ENCODE assay signal across 8 cellular contexts in genomic region chr3:194395767-194396527, GRCh38. TPM values are rescaled to one million over a fixed set of nuclear protein-coding genes. Genes with fewer than 3 reads are reported as not detected.
DNase-seq lines count a peak whose midpoint lies in the region; TF ChIP-seq lines count a peak whose summit lies in the region.

No MANE protein-coding gene starts in this region.

- 34% methylated on average over 25 of the region's 25 CpGs for WGBS in urinary bladder

- H4K20me1 ChIP-seq in neural cell (ENCODE audit: insufficient read depth), result no peaks in the 10 kb centered on the region

- H3K27ac ChIP-seq in neural cell (ENCODE audit: low read length) (peak overlapping the region; percentile 18), urinary bladder (ENCODE audit: low read depth) (peak overlapping the region; percentile 85)

- DNase-seq in ELF-1 (ENCODE audit: low read depth, low spot score) (peak; percentile 71), UCSD-AML1 (lab: John Stamatoyannopoulos, UW; ENCODE audit: unreplicated experiment) (peak; percentile 30), ecto neural progenitor cell (ENCODE audit: low spot score) (peak; percentile 67), globus pallidus (ENCODE audit: low spot score) (no peak), NCI-H345 (lab: John Stamatoyannopoulos, UW) (no peak), EL (no peak)

- no peaks in the 10 kb centered on the region for H3K9me2 ChIP-seq in neural cell (ENCODE audit: insufficient read depth, low read length)

- H3K4me2 ChIP-seq in neural cell (ENCODE audit: low read length), result no peak overlapping the region

- no peak for TF ChIP-seq CTCF in neural cell (IDR thresholded peaks at IDR 0.05; ENCODE audit: poor library complexity, severe bottlenecking)

- H3K9me3 ChIP-seq in neural cell (ENCODE audit: low read length), result peaks cover 3% of the 10 kb centered on the region

- no peak overlapping the region for H2AFZ ChIP-seq in neural cell (ENCODE audit: low read depth, low read length)

- no peak overlapping the region for H3K4me3 ChIP-seq in neural cell (ENCODE audit: low read length)
- peak overlapping the region; percentile 1 for H3K4me3 ChIP-seq in urinary bladder (ENCODE audit: low read depth, low read length)

- no peak for TF ChIP-seq RAD21 in neural cell (conservative IDR thresholded peaks at IDR 0.05)

- H3F3A ChIP-seq in neural cell (ENCODE audit: insufficient read depth, low read length, poor library complexity, severe bottlenecking), result no peaks in the 10 kb centered on the region

- H3K27me3 ChIP-seq in neural cell (ENCODE audit: insufficient read depth, low read depth, low read length), result peaks cover 36% of the 10 kb centered on the region

- no peak for TF ChIP-seq EP300 in neural cell (conservative IDR thresholded peaks at IDR 0.05; ENCODE audit: poor library complexity, severe bottlenecking)

- peaks cover 2% of the 10 kb centered on the region for H3K4me1 ChIP-seq in urinary bladder (ENCODE audit: insufficient read depth)

- H3K9ac ChIP-seq in neural cell (ENCODE audit: low read length), result peak overlapping the region; percentile 26

- H3K79me2 ChIP-seq in neural cell (replicated peaks; ENCODE audit: insufficient read depth, low read length), result no peaks in the 10 kb centered on the region

- H3K36me3 ChIP-seq in neural cell (ENCODE audit: insufficient read depth, low read length) (no peaks in the 10 kb centered on the region), urinary bladder (ENCODE audit: insufficient read depth) (no peaks in the 10 kb centered on the region)

TF ChIP-seq in neural cell, 6 proteins besides CTCF, POLR2A, EP300 and RAD21:
- TF ChIP-seq POLR2AphosphoS5 (IDR thresholded peaks at IDR 0.05), result no peak
- TF ChIP-seq TAF1 (IDR thresholded peaks at IDR 0.05; ENCODE audit: low read depth), result no peak
- TF ChIP-seq REST (IDR thresholded peaks at IDR 0.05; ENCODE audit: borderline replicate concordance), result no peak
- TF ChIP-seq SMC3 (conservative IDR thresholded peaks at IDR 0.05; ENCODE audit: poor library complexity), result no peak
- no peak for TF ChIP-seq EZH2 (IDR thresholded peaks at IDR 0.05; ENCODE audit: borderline replicate concordance, insufficient read depth, low read length, poor library complexity, severe bottlenecking)
- no peak for TF ChIP-seq MXI1 (conservative IDR thresholded peaks at IDR 0.05; ENCODE audit: poor library complexity, severe bottlenecking)

RNA-seq across cellular contexts. Expression of gene GP5, which starts 3.1 kb away (rescaled TPM):
- polyA plus RNA-seq in neural cell (0.14 and 0.16 TPM in 2 replicates), urinary bladder (0.10 TPM)
- 0.35 and 0.49 TPM in 2 replicates for polyA minus RNA-seq in neural cell
- total RNA-seq in urinary bladder, result 0.90 TPM

RNA-seq across cellular contexts. Expression of gene LRRC15, which starts 26.4 kb away (rescaled TPM):
- polyA plus RNA-seq in neural cell (not detected in 2 replicates), urinary bladder (0.08 TPM)
- polyA minus RNA-seq in neural cell, result not detected in 2 replicates
- total RNA-seq in urinary bladder, result 0.11 TPM

RNA-seq across cellular contexts. Expression of gene CPN2, which starts 44.8 kb away (rescaled TPM):
- polyA plus RNA-seq in neural cell, result not detected in 2 replicates
- not detected in 2 replicates for polyA minus RNA-seq in neural cell
- not detected for total RNA-seq in urinary bladder
- 0.06 TPM for polyA plus RNA-seq in urinary bladder

Comparison
In these comparisons a context has a peak if more than half of its experiments do, and no peak if none do; other contexts are left out.
1. DNase-seq: peak in ELF-1 (single experiment), UCSD-AML1 (single experiment) and ecto neural progenitor cell (single experiment); none in globus pallidus (single experiment), NCI-H345 (single experiment) and EL (single experiment).